In genomic region chr15:96314508-96314907, GRCh38 we compare ENCODE assay signal across 6 cellular contexts.
"Had no signal": no experiment of that assay in that cellular context is flagged by ENCODE, and none has a peak within 500 bp of the region (broad histone marks: within the 10 kb centered on the region; RNA-seq: fewer than 3 reads in every experiment).

No MANE protein-coding gene starts in this region.

- H3K9me3 Mint-ChIP-seq: HFFc6 had no signal

- DNase-seq: GM23248, GOT3, H7, HFFc6, IMR-90, KBM-7 had no signal

- H3K27ac Mint-ChIP-seq: HFFc6 had no signal

- H3K4me3 Mint-ChIP-seq: HFFc6 had no signal
